Comparison of ENCODE assay signal across 34 cellular contexts in the genomic region with DNA sequence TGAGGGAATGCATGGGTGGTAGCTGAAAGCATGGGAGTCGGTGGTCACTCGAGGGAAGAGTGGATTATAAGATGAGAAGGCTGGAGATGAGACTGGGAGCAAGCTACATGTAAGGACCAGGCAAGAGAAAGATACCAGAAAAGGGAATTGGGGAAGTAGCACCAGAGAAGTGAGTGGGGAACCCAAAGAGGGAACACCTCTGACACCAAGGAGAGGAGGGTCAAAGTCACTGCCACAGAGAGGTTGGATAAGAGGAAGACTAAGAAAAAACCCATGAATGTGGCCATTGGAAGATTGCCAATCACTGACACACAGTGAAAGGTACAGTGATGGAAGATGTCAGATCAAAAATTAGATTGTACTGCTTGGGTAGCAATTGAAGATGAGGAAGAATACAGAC.
"Had no signal": no experiment of that assay in that cellular context is flagged by ENCODE, and none has a peak within 500 bp of the region (broad histone marks: within the 10 kb centered on the region; RNA-seq: fewer than 3 reads in every experiment).

No MANE protein-coding gene starts in this region.

- DNase-seq: activated CD4-positive, alpha-beta T cell treated with anti-CD3 and anti-CD28 coated beads, Interleukin-2, amount 10 ng/mL, durations not matched to agents 24 days and 14 days; activated CD4-positive, alpha-beta T cell treated with anti-CD3 and anti-CD28 coated beads, Interleukin-2, amount 50 U/mL, for 4 hours; activated CD8-positive, alpha-beta T cell treated with anti-CD3 and anti-CD28 coated beads for 36 hours; activated gamma-delta T cell; activated naive CD4-positive, alpha-beta T cell treated with anti-CD3 and anti-CD28 coated beads, Interleukin-2, amount 10 ng/mL, durations not matched to agents 7 days and 5 days; activated naive CD8-positive, alpha-beta T cell treated with anti-CD3 and anti-CD28 coated beads, Interleukin-2, amount 50 U/mL, for 24 hours; activated T-cell treated with anti-CD3 and anti-CD28 coated beads, Interleukin-2, amount 50 U/mL, for 24 hours; anterior cingulate cortex; caudate nucleus; cerebellar nuclear complex; Karpas-422; MG63; NCI-H1048; NCI-H1105 treated with DMSO at 0.1 percent for 48 hours; NCI-H1436; NCI-H1694; NCI-H1930; NCI-H2081 treated with DMSO at 0.1 percent for 48 hours; NCI-H226; NCI-H446 treated with DMSO at 0.1 percent for 48 hours; NCI-H524 treated with DMSO at 0.1 percent for 48 hours; PC-3; Peyer's patch; SJCRH30; SW 1271; T-helper 1 cell; T-helper 2 cell; T1000 had no signal

- H3K4me3 Mint-ChIP-seq: activated CD4-positive, alpha-beta T cell treated with anti-CD3 and anti-CD28 coated beads, Interleukin-2, amount 10 ng/mL, durations not matched to agents 24 days and 14 days; activated CD8-positive, alpha-beta T cell treated with anti-CD3 and anti-CD28 coated beads for 36 hours; activated naive CD4-positive, alpha-beta T cell treated with anti-CD3 and anti-CD28 coated beads, Interleukin-2, amount 10 ng/mL, durations not matched to agents 7 days and 5 days; activated naive CD8-positive, alpha-beta T cell; activated naive CD8-positive, alpha-beta T cell treated with anti-CD3 and anti-CD28 coated beads, Interleukin-2, amount 50 U/mL, for 24 hours; activated T-cell treated with anti-CD3 and anti-CD28 coated beads, Interleukin-2, amount 50 U/mL, for 24 hours; brain had no signal

- H3K4me1 ChIP-seq: Peyer's patch, SJCRH30 had no signal

- H3K4me3 ChIP-seq: K562, MG63, Peyer's patch, SJCRH30, SK-N-MC had no signal

- H3K36me3 ChIP-seq: MG63, Peyer's patch, SJCRH30 had no signal

- H3K4me1 Mint-ChIP-seq: activated CD4-positive, alpha-beta T cell treated with anti-CD3 and anti-CD28 coated beads, Interleukin-2, amount 10 ng/mL, durations not matched to agents 24 days and 14 days; activated naive CD4-positive, alpha-beta T cell treated with anti-CD3 and anti-CD28 coated beads, Interleukin-2, amount 10 ng/mL, durations not matched to agents 7 days and 5 days; activated naive CD8-positive, alpha-beta T cell treated with anti-CD3 and anti-CD28 coated beads, Interleukin-2, amount 50 U/mL, for 24 hours; brain had no signal

- H3K27me3 ChIP-seq: MG63, Peyer's patch, SJCRH30 had no signal

- H3K36me3 Mint-ChIP-seq: activated naive CD4-positive, alpha-beta T cell treated with anti-CD3 and anti-CD28 coated beads, Interleukin-2, amount 10 ng/mL, durations not matched to agents 7 days and 5 days; activated naive CD8-positive, alpha-beta T cell had no signal

- H3K27me3 Mint-ChIP-seq: activated CD4-positive, alpha-beta T cell treated with anti-CD3 and anti-CD28 coated beads, Interleukin-2, amount 10 ng/mL, durations not matched to agents 24 days and 14 days; activated CD8-positive, alpha-beta T cell treated with anti-CD3 and anti-CD28 coated beads for 36 hours; activated naive CD4-positive, alpha-beta T cell treated with anti-CD3 and anti-CD28 coated beads, Interleukin-2, amount 10 ng/mL, durations not matched to agents 7 days and 5 days; activated naive CD8-positive, alpha-beta T cell; activated naive CD8-positive, alpha-beta T cell treated with anti-CD3 and anti-CD28 coated beads, Interleukin-2, amount 50 U/mL, for 24 hours; activated T-cell treated with anti-CD3 and anti-CD28 coated beads, Interleukin-2, amount 50 U/mL, for 24 hours had no signal

- H3K27ac Mint-ChIP-seq: activated CD4-positive, alpha-beta T cell treated with anti-CD3 and anti-CD28 coated beads, Interleukin-2, amount 10 ng/mL, durations not matched to agents 24 days and 14 days; activated CD8-positive, alpha-beta T cell treated with anti-CD3 and anti-CD28 coated beads for 36 hours; activated naive CD4-positive, alpha-beta T cell treated with anti-CD3 and anti-CD28 coated beads, Interleukin-2, amount 10 ng/mL, durations not matched to agents 7 days and 5 days; activated naive CD8-positive, alpha-beta T cell; activated naive CD8-positive, alpha-beta T cell treated with anti-CD3 and anti-CD28 coated beads, Interleukin-2, amount 50 U/mL, for 24 hours; activated T-cell treated with anti-CD3 and anti-CD28 coated beads, Interleukin-2, amount 50 U/mL, for 24 hours; activated T-helper 2 cell treated with anti-CD3 and anti-CD28 coated beads, Interferon-gamma antibody, Interleukin-2, Interleukin-4, amounts not matched to agents 10 μg/mL and 5 μg/mL and 100 μg/mL, durations not matched to agents 14 hours and 24 hours and 36 hours; brain had no signal

- H3K9me3 ChIP-seq: MG63, Peyer's patch, SJCRH30 had no signal

- H3K27ac ChIP-seq: Peyer's patch, RWPE1, SJCRH30, SK-N-MC had no signal
